In genomic region chr6:167779123-167779992, GRCh38 we compare ENCODE assay signal across 20 cellular contexts.
"Had no signal": no experiment of that assay in that cellular context is flagged by ENCODE, and none has a peak within 500 bp of the region (broad histone marks: within the 10 kb centered on the region; RNA-seq: fewer than 3 reads in every experiment).

No MANE protein-coding gene starts in this region.

- H3K27ac ChIP-seq: esophagus muscularis mucosa, psoas muscle, tibial artery had no signal

- ATAC-seq: activated CD8-positive, alpha-beta T cell treated with anti-CD3 and anti-CD28 coated beads for 36 hours; activated naive CD4-positive, alpha-beta T cell treated with anti-CD3 and anti-CD28 coated beads, Interleukin-2, amount 50 U/mL, for 72 hours; natural killer cell treated with Interleukin-12 subunit alpha and Interleukin-12 subunit beta and Interleukin-15 and Interleukin-18, amount 100 ng/mL, for 72 hours; stimulated activated memory B cell treated with anti-CD40 and anti-IgM and Interleukin-4, amounts not matched to agents 10 μg/mL and 1 μg/mL and 100 μg/mL, for 72 hours had no signal

- FAIRE-seq: colon, TTC549 had no signal

- H3K9me3 ChIP-seq: esophagus muscularis mucosa, psoas muscle, tibial artery had no signal

- H3K4me3 ChIP-seq: esophagus muscularis mucosa, psoas muscle, tibial artery had no signal

- H3K27me3 ChIP-seq: esophagus muscularis mucosa, tibial artery had no signal

- H3K4me1 ChIP-seq: esophagus muscularis mucosa, psoas muscle, tibial artery had no signal

- DNase-seq: activated B cell treated with CpG ODN at 0.5 μM for 24 hours; activated CD4-positive, alpha-beta T cell treated with anti-CD3 and anti-CD28 coated beads for 48 hours; activated CD8-positive, alpha-beta memory T cell treated with anti-CD3 and anti-CD28 coated beads, Interleukin-2, amount 50 U/mL, for 4 hours; activated CD8-positive, alpha-beta T cell treated with anti-CD3 and anti-CD28 coated beads for 36 hours; activated gamma-delta T cell; activated T-cell treated with anti-CD3 and anti-CD28 coated beads, Interleukin-2, amount 50 U/mL, for 48 hours; caudate nucleus; hypothalamus; left ventricle myocardium superior; mesendoderm; nucleus accumbens; psoas muscle; stimulated activated CD4-positive, alpha-beta T cell treated with anti-CD3 and anti-CD28 coated beads, Interleukin-2, amount 100 ng/mL, for 48 hours had no signal

- H3K36me3 ChIP-seq: esophagus muscularis mucosa, tibial artery had no signal
